8 cellular contexts compared by ENCODE assay signal in the genomic region with DNA sequence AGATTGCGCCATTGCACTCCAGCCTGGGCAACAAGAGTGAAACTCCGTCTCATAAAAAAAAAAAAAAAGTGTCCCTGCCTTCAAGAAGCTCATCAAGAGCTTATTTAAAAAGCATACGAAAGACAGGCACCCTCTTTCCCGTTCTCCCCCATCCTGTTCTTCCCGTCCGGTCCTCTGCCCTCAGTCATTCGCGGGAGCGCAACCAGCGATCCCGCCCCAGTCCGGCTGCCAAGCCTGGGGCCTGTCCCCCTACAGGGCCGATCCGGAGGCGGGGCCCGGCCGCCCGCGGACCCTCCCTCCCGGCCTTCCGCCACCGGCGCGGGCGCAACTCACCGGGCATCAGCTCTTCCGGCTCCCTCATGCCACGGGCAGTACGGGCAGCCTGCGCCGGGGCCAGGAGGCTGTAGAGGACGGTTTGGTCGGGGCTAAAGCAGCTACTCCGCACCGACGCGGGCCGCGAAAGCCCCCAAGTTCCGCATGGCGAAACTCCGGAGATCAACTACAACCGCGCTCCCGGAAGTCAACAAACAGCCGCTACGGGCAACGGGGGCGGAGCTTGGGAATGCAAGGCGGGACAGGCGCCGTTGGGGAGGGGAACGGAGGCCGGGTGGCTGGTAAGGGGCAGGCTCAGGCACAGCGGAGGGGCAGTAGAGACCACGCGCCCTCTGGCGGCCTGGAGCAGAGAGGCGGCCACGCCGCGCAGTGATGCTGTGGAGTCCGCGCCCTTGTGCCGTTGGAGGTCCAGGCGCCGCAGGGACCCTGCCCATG. TPM values are rescaled to one million over a fixed set of nuclear protein-coding genes. Genes with fewer than 3 reads are reported as not detected.
DNase-seq lines count a peak whose midpoint lies in the region; ATAC-seq and TF ChIP-seq lines count a peak whose summit lies in the region.

A gene with protein sequence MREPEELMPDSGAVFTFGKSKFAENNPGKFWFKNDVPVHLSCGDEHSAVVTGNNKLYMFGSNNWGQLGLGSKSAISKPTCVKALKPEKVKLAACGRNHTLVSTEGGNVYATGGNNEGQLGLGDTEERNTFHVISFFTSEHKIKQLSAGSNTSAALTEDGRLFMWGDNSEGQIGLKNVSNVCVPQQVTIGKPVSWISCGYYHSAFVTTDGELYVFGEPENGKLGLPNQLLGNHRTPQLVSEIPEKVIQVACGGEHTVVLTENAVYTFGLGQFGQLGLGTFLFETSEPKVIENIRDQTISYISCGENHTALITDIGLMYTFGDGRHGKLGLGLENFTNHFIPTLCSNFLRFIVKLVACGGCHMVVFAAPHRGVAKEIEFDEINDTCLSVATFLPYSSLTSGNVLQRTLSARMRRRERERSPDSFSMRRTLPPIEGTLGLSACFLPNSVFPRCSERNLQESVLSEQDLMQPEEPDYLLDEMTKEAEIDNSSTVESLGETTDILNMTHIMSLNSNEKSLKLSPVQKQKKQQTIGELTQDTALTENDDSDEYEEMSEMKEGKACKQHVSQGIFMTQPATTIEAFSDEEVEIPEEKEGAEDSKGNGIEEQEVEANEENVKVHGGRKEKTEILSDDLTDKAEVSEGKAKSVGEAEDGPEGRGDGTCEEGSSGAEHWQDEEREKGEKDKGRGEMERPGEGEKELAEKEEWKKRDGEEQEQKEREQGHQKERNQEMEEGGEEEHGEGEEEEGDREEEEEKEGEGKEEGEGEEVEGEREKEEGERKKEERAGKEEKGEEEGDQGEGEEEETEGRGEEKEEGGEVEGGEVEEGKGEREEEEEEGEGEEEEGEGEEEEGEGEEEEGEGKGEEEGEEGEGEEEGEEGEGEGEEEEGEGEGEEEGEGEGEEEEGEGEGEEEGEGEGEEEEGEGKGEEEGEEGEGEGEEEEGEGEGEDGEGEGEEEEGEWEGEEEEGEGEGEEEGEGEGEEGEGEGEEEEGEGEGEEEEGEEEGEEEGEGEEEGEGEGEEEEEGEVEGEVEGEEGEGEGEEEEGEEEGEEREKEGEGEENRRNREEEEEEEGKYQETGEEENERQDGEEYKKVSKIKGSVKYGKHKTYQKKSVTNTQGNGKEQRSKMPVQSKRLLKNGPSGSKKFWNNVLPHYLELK (minus strand): TSS at position 503 of the 768 bp plus-strand sequence. CDS start 142 bp downstream, at position 361.

- H3K9me3 ChIP-seq in AG04450 (ENCODE audit: control insufficient read depth, insufficient read depth, low read length), result no peaks in the 10 kb centered on the region
- no peaks in the 10 kb centered on the region for H3K9me3 ChIP-seq in WERI-Rb-1 (ENCODE audit: severe bottlenecking)
- no peaks in the 10 kb centered on the region for H3K9me3 ChIP-seq in mammary epithelial cell (replicated peaks; ENCODE audit: insufficient read depth, low read length)
- H3K9me3 ChIP-seq in smooth muscle cell (replicated peaks; ENCODE audit: low read depth), result no peaks in the 10 kb centered on the region

- H3K4me3 ChIP-seq in AG04450 (ENCODE audit: low read depth, low read length), result peak within 1 kb of the TSS; percentile 74
- H3K4me3 ChIP-seq in WERI-Rb-1 (ENCODE audit: low read depth, low read length), result peak within 1 kb of the TSS; percentile 51
- H3K4me3 ChIP-seq in mammary epithelial cell (replicated peaks in 1 of 3; ENCODE audit: insufficient read depth in 1 of 3, low read depth in 2 of 3, low read length in 3 of 3), result peak within 1 kb of the TSS; percentile 62 to 74 (median 63)
- peak within 1 kb of the TSS; percentile 80 for H3K4me3 ChIP-seq in smooth muscle cell

- H3K4me1 ChIP-seq in mammary epithelial cell (ENCODE audit: insufficient read depth, low read length) (no peaks in the 10 kb centered on the region), smooth muscle cell (ENCODE audit: low read depth) (no peaks in the 10 kb centered on the region)

- CTCF ChIA-PET in AG04450 (lab: Charles Lee), result interaction anchor here (0.6 to 2.3 kb wide), 35 partner anchors 9 to 892 kb away, joined by 3 to 20 read pairs (median 4); a partner anchor contains a TSS
- CTCF ChIA-PET in mammary epithelial cell (lab: Charles Lee; ENCODE audit: low non-redundant PET), result interaction anchor here (0.6 to 1.0 kb wide), 4 partner anchors 42 to 327 kb away, joined by 3 to 9 read pairs (median 4); no protein-coding TSS in a partner anchor

- no peaks in the 10 kb centered on the region for H3F3A ChIP-seq in smooth muscle cell (ENCODE audit: low read depth)

- H3K79me2 ChIP-seq in mammary epithelial cell (ENCODE audit: insufficient read depth, low read length) (peaks cover 14% of the 10 kb centered on the region), smooth muscle cell (ENCODE audit: low read depth) (no peaks in the 10 kb centered on the region)

- POLR2A ChIA-PET in AG04450 (lab: Yijun Ruan, JAX), result interaction anchor here (0.6 to 1.2 kb wide), 4 partner anchors 8 to 161 kb away, joined by 3 to 4 read pairs (median 4); no protein-coding TSS in a partner anchor

- H3K27ac ChIP-seq in AG04450 (ENCODE audit: low read depth, low read length) (peak within 1 kb of the TSS; percentile 87), WERI-Rb-1 (peak within 1 kb of the TSS; percentile 55), mammary epithelial cell (ENCODE audit: insufficient read depth, low read depth, low read length) (peak within 1 kb of the TSS; percentile 88), smooth muscle cell (ENCODE audit: low read depth) (peak within 1 kb of the TSS; percentile 97)

- in situ Hi-C loops in mammary epithelial cell (cut with MboI; ENCODE audit: low sequenced_read_pairs in 2 of 2), result loop anchor here in 1 of 2 donors (10.0 kb wide), 1 partner anchor 112 kb away; no protein-coding TSS in a partner anchor

- H3K36me3 ChIP-seq in WERI-Rb-1, result no peaks in the 10 kb centered on the region
- no peaks in the 10 kb centered on the region for H3K36me3 ChIP-seq in mammary epithelial cell (ENCODE audit: insufficient read depth, low read length)
- H3K36me3 ChIP-seq in smooth muscle cell (ENCODE audit: low read depth), result no peaks in the 10 kb centered on the region

- dilution Hi-C loops in mammary epithelial cell (cut with HindIII; ENCODE audit: low sequenced_read_pairs), result no loop called here

- peak within 1 kb of the TSS; percentile 73 for H2AFZ ChIP-seq in mammary epithelial cell (ENCODE audit: low read depth, low read length)
- H2AFZ ChIP-seq in smooth muscle cell (ENCODE audit: low read depth), result peak within 1 kb of the TSS; percentile 68

- ATAC-seq in GM18870 (IDR thresholded peaks at IDR 0.05; ENCODE audit: unreplicated experiment) (peak; percentile 90), HG03135 (IDR thresholded peaks at IDR 0.05; ENCODE audit: unreplicated experiment) (peak; percentile 96)

- BruUV-seq in mammary epithelial cell (replicated peaks; lab: Mats Ljungman, UMichigan), result no TSS peak

- peak within 1 kb of the TSS; percentile 89 for H3K9ac ChIP-seq in mammary epithelial cell (ENCODE audit: insufficient read depth, low read length)
- peak within 1 kb of the TSS; percentile 94 for H3K9ac ChIP-seq in smooth muscle cell (ENCODE audit: low read depth)

- peak; percentile 70 for DNase-seq in AG04450 (ENCODE audit: low read depth, low spot score)
- DNase-seq in NCI-H2171 treated with DMSO at 0.1 percent for 48 hours (lab: John Stamatoyannopoulos, UW), result peak; percentile 92
- peak; percentile 93 for DNase-seq in WERI-Rb-1
- peak; percentile 87 for DNase-seq in mammary epithelial cell
- DNase-seq in iPS-NIHi7 (ENCODE audit: extremely low spot score), result peak; percentile 97
- peak; percentile 66 for DNase-seq in smooth muscle cell (lab: John Stamatoyannopoulos, UW; ENCODE audit: unreplicated experiment)

- peak within 1 kb of the TSS; percentile 46 for H3K4me2 ChIP-seq in mammary epithelial cell (ENCODE audit: insufficient read depth, low read depth, low read length)
- peak within 1 kb of the TSS; percentile 82 for H3K4me2 ChIP-seq in smooth muscle cell

- H3K27me3 ChIP-seq in AG04450 (ENCODE audit: control insufficient read depth, insufficient read depth, low read length) (no peaks in the 10 kb centered on the region), WERI-Rb-1 (ENCODE audit: insufficient read depth, low read depth, severe bottlenecking) (peaks cover 9% of the 10 kb centered on the region), mammary epithelial cell (ENCODE audit: insufficient read depth, low read length) (no peaks in the 10 kb centered on the region), smooth muscle cell (ENCODE audit: low read depth) (no peaks in the 10 kb centered on the region)

- intact Hi-C loops in mammary epithelial cell (cut with micrococcal nuclease), result loop anchor here (1.0 kb wide), 4 partner anchors 23 to 135 kb away; a partner anchor contains a TSS

- WGBS in mammary epithelial cell (ENCODE audit: low coverage, missing lambda C conversion rate), result 27% methylated on average over 21 of the region's 67 CpGs
- WGBS in smooth muscle cell (ENCODE audit: low lambda C conversion rate), result 52% methylated on average over 66 of the region's 67 CpGs

- peak; percentile 77 for TF ChIP-seq CTCF in AG04450 (IDR thresholded peaks at IDR 0.05; ENCODE audit: low read depth, low read length)
- TF ChIP-seq CTCF in WERI-Rb-1 (IDR thresholded peaks at IDR 0.05; ENCODE audit: low read depth, low read length), result peak; percentile 90
- peak; percentile 49 to 83 for TF ChIP-seq CTCF in mammary epithelial cell (conservative IDR thresholded peaks at IDR 0.05 in 1 of 2, IDR thresholded peaks at IDR 0.05 in 1 of 2; ENCODE audit: extremely low read depth in 1 of 2, insufficient read depth in 1 of 2, low read depth in 1 of 2, low read length in 2 of 2)
- TF ChIP-seq CTCF in smooth muscle cell (IDR thresholded peaks at IDR 0.05; ENCODE audit: borderline replicate concordance, insufficient read depth, poor library complexity, severe bottlenecking), result peak; percentile 64

- H4K20me1 ChIP-seq in mammary epithelial cell (ENCODE audit: insufficient read depth, low read length) (no peaks in the 10 kb centered on the region), smooth muscle cell (ENCODE audit: low read depth) (no peaks in the 10 kb centered on the region)

RNA-seq across cellular contexts. Expression of the gene that starts here (rescaled TPM):
- 1.3 and 2.0 TPM in 2 replicates for polyA plus RNA-seq in AG04450 (2011; rRNA removed)
- 0.69 and 2.2 TPM in 2 replicates for polyA minus RNA-seq in AG04450 (2011; rRNA and poly(A)+ RNA removed)
- 10 to 100 TPM in 1 of 2 donors, 1 to 10 TPM in 1; 7.8 to 11.3 TPM for total RNA-seq in mammary epithelial cell
- 0.96 TPM for polyA plus RNA-seq in mammary epithelial cell
- 7.2 TPM for polyA minus RNA-seq in mammary epithelial cell
- 9.2 and 11.5 TPM in 2 replicates for total RNA-seq in smooth muscle cell
- 2.1 and 2.4 TPM in 2 replicates for polyA plus RNA-seq in smooth muscle cell

Comparison
In these comparisons a context has a peak if more than half of its experiments do, and no peak if none do; other contexts are left out.
1. Peak in every context shown above with its lines: DNase-seq, ATAC-seq, H3K4me3 ChIP-seq and H3K27ac ChIP-seq.